ENCODE assay signal across 8 cellular contexts in the genomic region with DNA sequence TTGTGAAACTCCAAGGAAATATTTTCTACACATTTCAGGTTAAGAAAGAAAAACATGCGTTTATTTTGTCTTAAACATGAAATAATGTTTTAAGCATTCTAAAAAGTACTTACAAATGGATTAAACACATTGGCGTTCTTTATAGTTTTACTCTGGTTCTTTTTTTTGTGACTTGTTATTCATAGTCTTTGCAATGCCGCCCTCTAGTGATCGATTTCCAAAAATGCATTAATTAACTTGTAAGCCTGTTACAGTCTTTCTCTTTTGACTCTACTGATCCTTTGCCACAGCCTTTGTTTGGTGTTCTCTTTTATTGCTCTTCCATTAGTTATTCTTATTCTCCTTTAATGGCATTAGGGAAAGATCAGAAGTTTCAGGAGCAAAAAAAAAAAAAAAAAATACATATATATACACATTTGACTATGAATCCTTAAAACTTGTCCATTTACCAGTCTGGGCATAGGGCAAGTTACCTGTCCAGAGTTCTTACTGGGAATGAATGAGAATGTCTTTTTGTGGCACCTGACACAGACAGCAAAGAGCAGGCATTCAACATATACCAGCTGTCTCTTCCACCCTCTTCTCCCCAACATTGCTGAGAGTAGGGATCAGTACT. TPM values are rescaled to one million over a fixed set of nuclear protein-coding genes. Genes with fewer than 3 reads are reported as not detected.
DNase-seq lines count a peak whose midpoint lies in the region; ATAC-seq and TF ChIP-seq lines count a peak whose summit lies in the region.

No MANE protein-coding gene starts in this region.

- H3K27me3 ChIP-seq in cardiac muscle cell (no peaks in the 10 kb centered on the region), right lobe of liver (no peaks in the 10 kb centered on the region)

- 0% methylated on average over 4 of the region's 4 CpGs for WGBS in right lobe of liver (ENCODE audit: insufficient coverage, low coverage, low lambda C conversion rate, missing lambda C conversion rate)

- no peak for ATAC-seq in Right ventricle myocardium superior (ENCODE audit: poor library complexity)
- ATAC-seq in right lobe of liver, result peak; percentile 70 to 84 (median 80)
- no peak for ATAC-seq in GM19035 (IDR thresholded peaks at IDR 0.05; ENCODE audit: unreplicated experiment)
- ATAC-seq in GM21576 (IDR thresholded peaks at IDR 0.05; ENCODE audit: unreplicated experiment), result no peak

- H3K9me3 ChIP-seq in cardiac muscle cell (ENCODE audit: low read depth), result no peaks in the 10 kb centered on the region
- no peaks in the 10 kb centered on the region for H3K9me3 ChIP-seq in right lobe of liver

- intact Hi-C loops in Right ventricle myocardium superior (cut with DNase I), result no loop called here
- intact Hi-C loops in right lobe of liver (cut with DNase I), result no loop called here

- H3K4me1 ChIP-seq in cardiac muscle cell (ENCODE audit: low read depth) (peaks cover 8% of the 10 kb centered on the region), right lobe of liver (no peaks in the 10 kb centered on the region)

- H3K27ac ChIP-seq in cardiac muscle cell (no peak overlapping the region), right lobe of liver (no peak overlapping the region)

- no peak for TF ChIP-seq POLR2A in right lobe of liver (IDR thresholded peaks at IDR 0.05)

- in situ Hi-C loops in T47D (cut with HindIII; ENCODE audit: low pct_unique_long_range_greater_than_20kb, low sequenced_read_pairs), result no loop called here

- peak; percentile 76 to 78 for DNase-seq in cardiac muscle cell (ENCODE audit: low read depth in 1 of 2, low spot score in 1 of 2)
- no peak for DNase-seq in Right ventricle myocardium superior
- DNase-seq in HS-27A (ENCODE audit: low read depth), result peak; percentile 53
- DNase-seq in NCI-H748 (lab: John Stamatoyannopoulos, UW; ENCODE audit: unreplicated experiment), result peak; percentile 74
- peak; percentile 16 to 80 for DNase-seq in T47D (ENCODE audit: low read depth in 1 of 2, low spot score in 1 of 2)
- no peak for DNase-seq in right lobe of liver

- H3K4me3 ChIP-seq in cardiac muscle cell (no peak overlapping the region), right lobe of liver (no peak overlapping the region)

- TF ChIP-seq CTCF in cardiac muscle cell (IDR thresholded peaks at IDR 0.05; ENCODE audit: low read depth, low read length) (peak; percentile 55), right lobe of liver (IDR thresholded peaks at IDR 0.05) (peak; percentile 52 to 68 (median 63))

- H3K36me3 ChIP-seq in cardiac muscle cell, result no peaks in the 10 kb centered on the region
- no peaks in the 10 kb centered on the region for H3K36me3 ChIP-seq in right lobe of liver

RNA-seq across cellular contexts. Expression of a gene that starts 59.9 kb away (rescaled TPM):
- total RNA-seq in cardiac muscle cell (6.1 and 14.4 TPM in 2 replicates), Right ventricle myocardium superior (4.2 TPM), right lobe of liver (1 to 10 TPM; 1.2 to 5.5 (median 3.3) TPM)
- polyA plus RNA-seq in cardiac muscle cell, result 9.3 and 16.2 TPM in 2 replicates

Comparison
In these comparisons a context has a peak if more than half of its experiments do, and no peak if none do; other contexts are left out.
1. DNase-seq: peak in cardiac muscle cell (2 of 2), HS-27A (single experiment), NCI-H748 (single experiment) and T47D (2 of 2); none in Right ventricle myocardium superior (single experiment) and right lobe of liver (0 of 3).
2. ATAC-seq: peak in right lobe of liver (4 of 4); none in Right ventricle myocardium superior (single experiment), GM19035 (single experiment) and GM21576 (single experiment).